8 cellular contexts compared by ENCODE assay signal in genomic region chr6:26457796-26458688, GRCh38. TPM values are rescaled to one million over a fixed set of nuclear protein-coding genes. Genes with fewer than 3 reads are reported as not detected.
A peak's percentile ranks its signal among the peaks of the same experiment; 100 is the strongest.
DNase-seq lines count a peak whose midpoint lies in the region; ATAC-seq, FAIRE-seq and TF ChIP-seq lines count a peak whose summit lies in the region.

Gene BTN2A1, plus strand, starts transcription at chr6:26457955. Its CDS starts 682 bp downstream, at chr6:26458637.

- no TSS peak for BruUV-seq in MCF 10A (replicated peaks; lab: Mats Ljungman, UMichigan)

- intact Hi-C loops in MCF 10A (cut with micrococcal nuclease) (loop anchor here (2.0 to 10.0 kb wide), 3 partner anchors 17 to 113 kb away; partner anchors contain the start of gene BTN3A3), sigmoid colon (cut with DNase I) (loop anchor here (2.0 to 5.0 kb wide), 3 partner anchors 17 to 63 kb away; no protein-coding TSS in a partner anchor)

- ATAC-seq in A549 (peak; percentile 99 to 100), GM18858 (IDR thresholded peaks at IDR 0.05; ENCODE audit: unreplicated experiment) (peak; percentile 85), HG03066 (IDR thresholded peaks at IDR 0.05; ENCODE audit: low read depth, unreplicated experiment) (peak; percentile 97)

- POLR2A ChIA-PET in A549 (lab: Yijun Ruan, JAX) = no interaction called here
- POLR2A ChIA-PET in MCF 10A (lab: Yijun Ruan, JAX) = interaction anchor here (0.6 to 1.7 kb wide), 8 partner anchors 16 to 137 kb away, joined by 3 to 9 read pairs (median 4); no protein-coding TSS in a partner anchor

- peaks cover 14% of the 10 kb centered on the region for H3K4me1 ChIP-seq in A549
- H3K4me1 ChIP-seq in sigmoid colon = peaks cover 0 to 52% (median 47%) of the 10 kb centered on the region in 4 donors

- TF ChIP-seq CTCF in A549 (IDR thresholded peaks at IDR 0.05) (0 out of 3 replicates have a peak, but pooled peaks have one; percentile 8), MCF 10A (IDR thresholded peaks at IDR 0.05; ENCODE audit: unreplicated experiment) (no peak), sigmoid colon (IDR thresholded peaks at IDR 0.05) (no peak)

- H3K27ac ChIP-seq in A549 (peak within 1 kb of the TSS; percentile 100), sigmoid colon (peak within 1 kb of the TSS; percentile 93 to 96 (median 95))

- peak within 1 kb of the TSS; percentile 99 for H3K4me3 ChIP-seq in A549
- H3K4me3 ChIP-seq in iPS-11a (ENCODE audit: low read depth, low read length) = peak within 1 kb of the TSS; percentile 86
- peak within 1 kb of the TSS; percentile 88 to 94 (median 92) for H3K4me3 ChIP-seq in sigmoid colon

- no peaks in the 10 kb centered on the region for H3K27me3 ChIP-seq in sigmoid colon

- no peaks in the 10 kb centered on the region for H3K27me3 Mint-ChIP-seq in MCF 10A (ENCODE audit: insufficient read depth, unreplicated experiment)

- H3K9me3 ChIP-seq in A549 (no peaks in the 10 kb centered on the region), sigmoid colon (no peaks in the 10 kb centered on the region)

- TF ChIP-seq POLR2A in A549 (IDR thresholded peaks at IDR 0.05; ENCODE audit: low read length) = no peak
- peak in 1 of 2 donors; percentile 11 for TF ChIP-seq POLR2A in sigmoid colon (IDR thresholded peaks at IDR 0.05)

- H3K9me3 Mint-ChIP-seq in MCF 10A (ENCODE audit: unreplicated experiment) = no peaks in the 10 kb centered on the region

- peaks cover 41% of the 10 kb centered on the region for H3K36me3 Mint-ChIP-seq in MCF 10A (ENCODE audit: insufficient read depth, unreplicated experiment)

- no peak for FAIRE-seq in A549 (lab: Jason Lieb, UNC)
- peak; percentile 92 for FAIRE-seq in TTC549 (lab: Jason Lieb, UNC)

- TF ChIP-seq EP300 in A549 (IDR thresholded peaks at IDR 0.05) (no peak), sigmoid colon (IDR thresholded peaks at IDR 0.05) (no peak)

- H3K27ac Mint-ChIP-seq in MCF 10A (ENCODE audit: low read depth, unreplicated experiment) = peak within 1 kb of the TSS; percentile 98

- peaks cover 20% of the 10 kb centered on the region for H3K4me1 Mint-ChIP-seq in MCF 10A (ENCODE audit: insufficient read depth, unreplicated experiment)

- peak; percentile 83 to 87 for DNase-seq in A549 (ENCODE audit: low read depth in 1 of 2, low spot score in 1 of 2)
- peak; percentile 55 for DNase-seq in NCI-H2107 treated with DMSO at 0.1 percent for 48 hours (lab: John Stamatoyannopoulos, UW; ENCODE audit: unreplicated experiment)
- peak; percentile 94 for DNase-seq in MCF 10A (ENCODE audit: unreplicated experiment)
- peak; percentile 93 for DNase-seq in sigmoid colon

- H3K4me3 Mint-ChIP-seq in MCF 10A (ENCODE audit: unreplicated experiment) = peak within 1 kb of the TSS; percentile 85

- CTCF ChIA-PET in A549 (lab: Yijun Ruan, JAX) (interaction anchor here (0.7 kb wide), 1 partner anchor 15 kb away, joined by 4 read pairs; no protein-coding TSS in a partner anchor), MCF 10A (lab: Yijun Ruan, JAX) (no interaction called here)

- WGBS in A549 (ENCODE audit: missing lambda C conversion rate) = 1% methylated on average over 31 of the region's 31 CpGs
- WGBS in sigmoid colon, 2 donors = 0 to 1% methylated on average over 31 of the region's 31 CpGs

- TF ChIP-seq RAD21 in A549 (conservative IDR thresholded peaks at IDR 0.05 in 1 of 2, IDR thresholded peaks at IDR 0.05 in 1 of 2) = no peak

- H3K4me2 ChIP-seq in A549 = peak within 1 kb of the TSS; percentile 84

- H3K36me3 ChIP-seq in sigmoid colon = peaks cover 0 to 36% (median 6%) of the 10 kb centered on the region in 4 donors

TF ChIP-seq in A549, 52 proteins besides CTCF, POLR2A, EP300 and RAD21:
- TF ChIP-seq PHF8 (IDR thresholded peaks at IDR 0.05; ENCODE audit: borderline replicate concordance, low read depth) (peak; percentile 28; the same call in 1 of the 2 replicates), RFX5 (IDR thresholded peaks at IDR 0.05) (peak; percentile 99), CBX8 (IDR thresholded peaks at IDR 0.05) (no peak)

RNA-seq across cellular contexts. Expression of gene BTN2A1, which starts in this region (rescaled TPM):
- 20.7 and 21.8 TPM in 2 replicates for polyA plus RNA-seq in A549 (2011; rRNA removed)
- polyA plus RNA-seq in A549 (2012; cell fraction: cytosol; rRNA removed) = 13.4 and 14.2 TPM in 2 replicates
- 23.8 and 26.1 TPM in 2 replicates for polyA plus RNA-seq in A549 (2012; cell fraction: nucleus; rRNA removed)
- polyA plus RNA-seq in A549 (2017; fragmentation: RNase III; extraction: RNeasy Plus Mini Kit Qiagen cat#74134 plus additional on column Dnase treatment) = 19.2 to 20.3 TPM (median 19.3 TPM) in 3 replicates
- polyA minus RNA-seq in A549 (2011; rRNA and poly(A)+ RNA removed) = 15.0 and 16.7 TPM in 2 replicates
- 14.6 and 16.9 TPM in 2 replicates for total RNA-seq in MCF 10A (2022)
- total RNA-seq in sigmoid colon = 10 to 100 TPM; 17.6 to 24.6 (median 19.1) TPM
- polyA plus RNA-seq in sigmoid colon = 10 to 100 TPM in 1 of 3 donors, 1 to 10 TPM in 2; 4.4 to 25.5 (median 8.4) TPM

Comparison
In these comparisons a context has a peak if more than half of its experiments do, and no peak if none do; other contexts are left out.
1. Peak in every context shown above with its lines: DNase-seq, ATAC-seq, H3K4me3 ChIP-seq and H3K27ac ChIP-seq.